8 cellular contexts compared by ENCODE assay signal in genomic region chr9:136093995-136094881, GRCh38. TPM values are rescaled to one million over a fixed set of nuclear protein-coding genes. Genes with fewer than 3 reads are reported as not detected.
DNase-seq lines count a peak whose midpoint lies in the region; ATAC-seq and TF ChIP-seq lines count a peak whose summit lies in the region.

No MANE protein-coding gene starts in this region.

- H3K36me3 ChIP-seq in psoas muscle (ENCODE audit: insufficient read depth in 1 of 2, low read depth in 1 of 2) = no peaks in the 10 kb centered on the region

- peak overlapping the region; percentile 93 for H3K27ac ChIP-seq in psoas muscle

- TF ChIP-seq CTCF in GM12865 (IDR thresholded peaks at IDR 0.05; ENCODE audit: insufficient read depth, low read depth, low read length, missing control alignments) = no peak
- TF ChIP-seq CTCF in psoas muscle (IDR thresholded peaks at IDR 0.05) = peak; percentile 14

- ATAC-seq in left ventricle myocardium superior (peak; percentile 74), psoas muscle (peak; percentile 71 to 83 (median 79)), HG03045 (IDR thresholded peaks at IDR 0.05; ENCODE audit: unreplicated experiment) (no peak)

- H3K9me3 ChIP-seq in psoas muscle = no peaks in the 10 kb centered on the region

- 0 to 13% (median 2%) methylated on average over 48 to 74 of the region's 74 CpGs for WGBS in psoas muscle, 3 donors

- DNase-seq in GM12865 (ENCODE audit: low read depth) (no peak), SKM-1 (lab: John Stamatoyannopoulos, UW; ENCODE audit: unreplicated experiment) (peak; percentile 48), amniotic epithelial cell (ENCODE audit: low read depth) (peak; percentile 70), left ventricle myocardium superior (peak; percentile 92), psoas muscle (peak; percentile 88 to 94), GM19238 (ENCODE audit: insufficient read length, low spot score) (no peak), T1000 (lab: John Stamatoyannopoulos, UW) (no peak)

- H3K4me3 ChIP-seq in GM12865 (ENCODE audit: low read depth, low read length) (peak overlapping the region; percentile 47), psoas muscle (peak overlapping the region; percentile 71)

- intact Hi-C loops in left ventricle myocardium superior (cut with micrococcal nuclease) (no loop called here), psoas muscle (cut with DNase I) (no loop called here)

- H3K4me1 ChIP-seq in psoas muscle = peaks cover 49% of the 10 kb centered on the region

- no peaks in the 10 kb centered on the region for H3K27me3 ChIP-seq in psoas muscle (ENCODE audit: insufficient read depth in 3 of 3, low read length in 2 of 3)

RNA-seq across cellular contexts. Expression of gene NACC2, which starts 0.9 kb away (rescaled TPM):
- total RNA-seq in left ventricle myocardium superior (39.1 TPM), psoas muscle (10 to 100 TPM; 18.4 to 33.5 (median 28.0) TPM)
- polyA plus RNA-seq in psoas muscle = 10 to 100 TPM in 2 of 3 donors, 1 to 10 TPM in 1; 8.5 to 14.0 (median 10.4) TPM

RNA-seq across cellular contexts. Expression of gene TMEM250, which starts 24.4 kb away (rescaled TPM):
- total RNA-seq in left ventricle myocardium superior (16.6 TPM), psoas muscle (10 to 100 TPM; 17.3 to 27.8 (median 22.5) TPM)
- polyA plus RNA-seq in psoas muscle = 10 to 100 TPM; 28.8 to 49.5 (median 41.3) TPM

Comparison
In these comparisons a context has a peak if more than half of its experiments do, and no peak if none do; other contexts are left out.
1. DNase-seq: peak in SKM-1 (single experiment), amniotic epithelial cell (single experiment), left ventricle myocardium superior (single experiment) and psoas muscle (2 of 2); none in GM12865 (single experiment), GM19238 (single experiment) and T1000 (single experiment).